ENCODE assay signal across 34 cellular contexts in genomic region chr5:55860709-55861108, GRCh38. TPM values are rescaled to one million over a fixed set of nuclear protein-coding genes. Genes with fewer than 3 reads are reported as not detected.
"Had no signal": no experiment of that assay in that cellular context is flagged by ENCODE, and none has a peak within 500 bp of the region (broad histone marks: within the 10 kb centered on the region; RNA-seq: fewer than 3 reads in every experiment).

No MANE protein-coding gene starts in this region.

- H3K4me3 ChIP-seq: MG63 had no signal

- H3K27me3 ChIP-seq: MG63 had no signal

- H3K9me3 ChIP-seq: MG63 had no signal

- H3K36me3 ChIP-seq: MG63 had no signal

- DNase-seq: Karpas-422, Kasumi-1, MG63, NCI-H1048, NCI-H1092 treated with DMSO at 0.1 percent for 48 hours, NCI-H1105, NCI-H1105 treated with DMSO at 0.1 percent for 48 hours, NCI-H1417, NCI-H1417 treated with DMSO at 0.1 percent for 48 hours, NCI-H1436, NCI-H1436 treated with DMSO at 0.1 percent for 48 hours, NCI-H146, NCI-H1694, NCI-H1694 treated with DMSO at 0.1 percent for 48 hours, NCI-H187, NCI-H187 treated with DMSO at 0.1 percent for 48 hours, NCI-H1930, NCI-H2029, NCI-H2029 treated with DMSO at 0.1 percent for 48 hours, NCI-H2081, NCI-H2081 treated with DMSO at 0.1 percent for 48 hours, NCI-H2107, NCI-H2171, NCI-H2171 treated with DMSO at 0.1 percent for 48 hours, NCI-H2227 treated with DMSO at 0.1 percent for 48 hours, NCI-H226, NCI-H345, NCI-H446, NCI-H446 treated with DMSO at 0.1 percent for 48 hours, NCI-H510A, NCI-H510A treated with DMSO at 0.1 percent for 48 hours, NCI-H524, NCI-H524 treated with DMSO at 0.1 percent for 48 hours had no signal

RNA-seq across cellular contexts. Expression of gene IL31RA, which starts 9.6 kb away (rescaled TPM):
- total RNA-seq: NCI-H460 had no signal
